Comparison of ENCODE assay signal across 27 cellular contexts in the genomic region with DNA sequence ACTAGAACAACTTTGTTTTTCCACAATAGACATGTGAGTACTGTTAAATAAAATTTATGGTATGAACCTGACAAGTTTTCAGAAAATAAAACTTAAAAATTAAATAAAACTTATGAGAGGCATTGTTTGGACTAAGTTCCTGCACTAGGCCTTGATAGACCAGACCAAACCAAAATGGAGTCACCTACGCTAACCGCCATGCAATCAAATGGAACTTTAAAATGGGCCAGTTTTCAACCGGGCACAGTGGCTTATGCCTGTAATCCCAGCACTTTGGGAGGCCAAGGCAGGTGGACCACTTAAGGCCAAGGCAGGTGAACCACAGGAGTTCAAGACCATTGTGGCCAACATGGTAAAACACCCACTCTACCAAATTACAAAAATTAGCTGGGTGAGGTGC.
"Had no signal": no experiment of that assay in that cellular context is flagged by ENCODE, and none has a peak within 500 bp of the region (broad histone marks: within the 10 kb centered on the region; RNA-seq: fewer than 3 reads in every experiment).

No MANE protein-coding gene starts in this region.

- DNase-seq: stimulated activated CD4-positive, alpha-beta T cell treated with anti-CD3 and anti-CD28 coated beads, Interleukin-2, amount 100 ng/mL, for 48 hours; stimulated activated CD4-positive, alpha-beta T cell treated with anti-CD3 and anti-CD28 coated beads, Interleukin-4, amount 100 ng/mL, for 1 hour; stimulated activated CD4-positive, alpha-beta T cell treated with anti-CD3 and anti-CD28 coated beads, Interleukin-4, amount 100 ng/mL, for 24 hours; stimulated activated CD4-positive, alpha-beta T cell treated with anti-CD3 and anti-CD28 coated beads, Interleukin-4, amount 100 ng/mL, for 4 hours; stimulated activated CD8-positive, alpha-beta memory T cell treated with anti-CD3 and anti-CD28 coated beads, Interleukin-4, amount 100 ng/mL, for 48 hours; stimulated activated naive B cell treated with anti-CD40 and anti-IgM and Interleukin-4, amounts not matched to agents 10 μg/mL and 1 μg/mL and 100 μg/mL, for 72 hours; stimulated activated naive CD4-positive, alpha-beta T cell; stimulated activated naive CD4-positive, alpha-beta T cell treated with Interleukin-2 at 50 U/mL for 16 hours; stimulated activated naive CD8-positive, alpha-beta T cell treated with anti-CD3 and anti-CD28 coated beads, Interleukin-15, amount 100 ng/mL, for 72 hours; stimulated activated naive CD8-positive, alpha-beta T cell treated with anti-CD3 and anti-CD28 coated beads, Interleukin-15, Interleukin-2, amounts not matched to agents 100 U/mL and 50 U/mL, for 24 hours; stomach; substantia nigra; testis; thyroid gland; tibial artery; transverse colon; trophoblast cell; upper lobe of left lung; upper lobe of right lung; uterus had no signal

- H3K27ac ChIP-seq: stomach, suprapubic skin, testis, thoracic aorta, thyroid gland, tibial artery, tibial nerve, transverse colon, upper lobe of left lung, upper lobe of right lung, uterus, vagina had no signal

- ATAC-seq: stimulated activated effector memory CD8-positive, alpha-beta T cell treated with anti-CD3 and anti-CD28 coated beads, Interleukin-12 subunit alpha, Interleukin-12 subunit beta, amount 100 ng/mL, for 72 hours; stimulated activated memory B cell treated with anti-CD40 and anti-IgM and Interleukin-4, amounts not matched to agents 10 μg/mL and 1 μg/mL and 100 μg/mL, for 72 hours; stimulated activated naive B cell treated with anti-CD40 and anti-IgM and Interleukin-4, amounts not matched to agents 10 μg/mL and 1 μg/mL and 100 μg/mL, for 72 hours; stimulated activated naive CD8-positive, alpha-beta T cell treated with anti-CD3 and anti-CD28 coated beads, Interleukin-15, amount 100 ng/mL, for 72 hours; stimulated activated naive CD8-positive, alpha-beta T cell treated with anti-CD3 and anti-CD28 coated beads, Interleukin-15, Interleukin-2, amounts not matched to agents 100 U/mL and 50 U/mL, for 24 hours; upper lobe of right lung had no signal

- H3K9me3 ChIP-seq: stomach, suprapubic skin, testis, thoracic aorta, thyroid gland, tibial artery, tibial nerve, transverse colon, upper lobe of left lung, upper lobe of right lung, uterus, vagina had no signal

- H3K27me3 ChIP-seq: stomach, suprapubic skin, testis, thyroid gland, tibial nerve, transverse colon, upper lobe of left lung, upper lobe of right lung, uterus, vagina had no signal

- H3K36me3 ChIP-seq: stomach, suprapubic skin, thoracic aorta, thyroid gland, tibial artery, tibial nerve, transverse colon, upper lobe of left lung, upper lobe of right lung, uterus, vagina had no signal

- H3K4me3 ChIP-seq: stomach, suprapubic skin, testis, thoracic aorta, thyroid gland, tibial artery, tibial nerve, transverse colon, upper lobe of left lung, upper lobe of right lung, uterus, vagina had no signal

- H3K4me1 ChIP-seq: testis, upper lobe of right lung, uterus, vagina had no signal

- FAIRE-seq: urothelium cell line had no signal
